Comparison of ENCODE assay signal across 36 cellular contexts in the genomic region with DNA sequence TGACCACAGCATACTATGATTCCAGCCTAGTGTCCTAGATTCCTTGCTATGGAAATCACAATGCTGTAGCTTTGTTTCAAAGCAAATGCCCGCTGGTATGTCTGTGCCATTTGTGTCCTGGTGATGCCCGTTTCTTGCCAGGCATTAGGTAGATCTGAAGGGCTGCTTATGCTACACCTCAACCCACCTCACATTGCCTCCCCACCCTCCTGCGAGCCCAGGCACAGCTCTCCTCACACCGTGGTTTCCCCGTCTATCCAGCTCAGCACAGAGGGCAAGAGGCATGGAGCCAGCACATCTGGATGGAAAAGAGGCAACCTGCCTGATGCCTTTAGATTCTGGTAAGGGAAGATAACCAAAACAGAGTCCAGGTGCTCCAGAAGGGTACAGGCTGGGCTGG.
"Had no signal": no experiment of that assay in that cellular context is flagged by ENCODE, and none has a peak within 500 bp of the region (broad histone marks: within the 10 kb centered on the region; RNA-seq: fewer than 3 reads in every experiment).

No MANE protein-coding gene starts in this region.

- H3K36me3 ChIP-seq: adrenal gland, ascending aorta, cardiac muscle cell had no signal

- H3K4me3 Mint-ChIP-seq: activated B cell treated with CpG ODN at 0.5 μM for 24 hours; activated CD4-positive, alpha-beta memory T cell treated with anti-CD3 and anti-CD28 coated beads for 36 hours; activated CD4-positive, alpha-beta T cell treated with anti-CD3 and anti-CD28 coated beads, Interleukin-2, amount 10 ng/mL, durations not matched to agents 24 days and 14 days; activated CD8-positive, alpha-beta T cell treated with anti-CD3 and anti-CD28 coated beads for 36 hours; activated naive CD8-positive, alpha-beta T cell treated with anti-CD3 and anti-CD28 coated beads for 36 hours; activated T-cell treated with anti-CD3 and anti-CD28 coated beads, Interleukin-2, amount 50 U/mL, for 4 hours; activated T-cell treated with anti-CD3 and anti-CD28 coated beads, Interleukin-2, amount 50 U/mL, for 72 hours; activated T-helper 1 cell treated with anti-CD3 and anti-CD28 coated beads, Interleukin-12 subunit alpha, Interleukin-12 subunit beta, Interleukin-2, Interleukin-4 antibody, amounts not matched to agents 30 ng/mL and 10 ng/mL and 1 ng/mL, durations not matched to agents 14 hours and 24 hours and 36 hours; activated T-helper 17 cell treated with anti-CD3 and anti-CD28 coated beads, Interleukin-2, amount 50 U/mL, for 72 hours; brain; central memory CD8-positive, alpha-beta T cell; T-helper 1 cell treated with Interleukin-12 subunit alpha and Interleukin-12 subunit beta and Interleukin-4 antibody, amounts not matched to agents 30 μg/mL and 1 μg/mL, for 36 hours; T-helper 2 cell treated with Interferon-gamma antibody and Interleukin-4, amounts not matched to agents 5 μg/mL and 100 μg/mL, for 36 hours had no signal

- H3K27me3 ChIP-seq: adrenal gland, ascending aorta, cardiac muscle cell had no signal

- H3K36me3 Mint-ChIP-seq: activated CD4-positive, alpha-beta memory T cell treated with anti-CD3 and anti-CD28 coated beads for 36 hours; activated naive CD4-positive, alpha-beta T cell treated with anti-CD3 and anti-CD28 coated beads, Interleukin-2, amount 50 U/mL, for 72 hours; activated naive CD8-positive, alpha-beta T cell treated with anti-CD3 and anti-CD28 coated beads for 36 hours; brain had no signal

- H3K4me1 ChIP-seq: adrenal gland, ascending aorta had no signal

- H3K9me3 Mint-ChIP-seq: activated B cell treated with CpG ODN at 0.5 μM for 24 hours; activated CD4-positive, alpha-beta memory T cell treated with anti-CD3 and anti-CD28 coated beads for 36 hours; activated naive CD8-positive, alpha-beta T cell treated with anti-CD3 and anti-CD28 coated beads for 36 hours; activated T-cell treated with anti-CD3 and anti-CD28 coated beads, Interleukin-2, amount 50 U/mL, for 4 hours; activated T-helper 1 cell treated with anti-CD3 and anti-CD28 coated beads, Interleukin-12 subunit alpha, Interleukin-12 subunit beta, Interleukin-2, Interleukin-4 antibody, amounts not matched to agents 30 ng/mL and 10 ng/mL and 1 ng/mL, durations not matched to agents 14 hours and 24 hours and 36 hours; activated T-helper 17 cell treated with anti-CD3 and anti-CD28 coated beads, Interleukin-2, amount 50 U/mL, for 72 hours; central memory CD8-positive, alpha-beta T cell; T-helper 1 cell treated with Interleukin-12 subunit alpha and Interleukin-12 subunit beta and Interleukin-4 antibody, amounts not matched to agents 30 μg/mL and 1 μg/mL, for 36 hours; T-helper 2 cell treated with Interferon-gamma antibody and Interleukin-4, amounts not matched to agents 5 μg/mL and 100 μg/mL, for 36 hours had no signal

- DNase-seq: activated B cell treated with CpG ODN at 0.5 μM for 24 hours; activated CD4-positive, alpha-beta memory T cell treated with anti-CD3 and anti-CD28 coated beads for 36 hours; activated CD4-positive, alpha-beta T cell treated with anti-CD3 and anti-CD28 coated beads for 4 hours; activated CD4-positive, alpha-beta T cell treated with anti-CD3 and anti-CD28 coated beads, Interleukin-2, amount 10 ng/mL, durations not matched to agents 24 days and 14 days; activated CD4-positive, alpha-beta T cell treated with anti-CD3 and anti-CD28 coated beads, Interleukin-2, amount 50 U/mL, for 1 hour; activated CD4-positive, alpha-beta T cell treated with anti-CD3 and anti-CD28 coated beads, Interleukin-2, amount 50 U/mL, for 4 hours; activated CD4-positive, CD25-positive, alpha-beta regulatory T cell treated with anti-CD3 and anti-CD28 coated beads, Interleukin-2, amount 50 U/mL, for 72 hours; activated CD8-positive, alpha-beta memory T cell treated with anti-CD3 and anti-CD28 coated beads, Interleukin-2, amount 50 U/mL, for 4 hours; activated CD8-positive, alpha-beta T cell treated with anti-CD3 and anti-CD28 coated beads for 36 hours; activated effector memory CD4-positive, alpha-beta T cell treated with anti-CD3 and anti-CD28 coated beads, Interleukin-2, amount 50 U/mL, for 16 hours; activated gamma-delta T cell treated with Interleukin-2 at 50 U/mL for 16 hours; activated naive CD4-positive, alpha-beta T cell treated with anti-CD3 and anti-CD28 coated beads, Interleukin-2, amount 50 U/mL, for 16 hours; activated naive CD4-positive, alpha-beta T cell treated with Interleukin-2 at 50 U/mL for 16 hours; activated naive CD8-positive, alpha-beta T cell treated with anti-CD3 and anti-CD28 coated beads for 36 hours; activated T-cell treated with anti-CD3 and anti-CD28 coated beads for 4 hours; activated T-cell treated with anti-CD3 and anti-CD28 coated beads, Interleukin-2, amount 50 U/mL, for 1 hour; activated T-cell treated with anti-CD3 and anti-CD28 coated beads, Interleukin-2, amount 50 U/mL, for 4 hours; activated T-cell treated with anti-CD3 and anti-CD28 coated beads, Interleukin-2, amount 50 U/mL, for 72 hours; amniotic stem cell; anterior cingulate cortex; caudate nucleus; cerebellar nuclear complex; T-helper 1 cell; T-helper 2 cell; T-helper 9 cell had no signal

- H3K27ac ChIP-seq: adrenal gland, ascending aorta, cardiac muscle cell, VCaP had no signal

- H3K4me3 ChIP-seq: adrenal gland, ascending aorta, cardiac muscle cell had no signal

- H3K9me3 ChIP-seq: adrenal gland, ascending aorta had no signal

- H3K27ac Mint-ChIP-seq: activated B cell treated with CpG ODN at 0.5 μM for 24 hours; activated CD4-positive, alpha-beta memory T cell treated with anti-CD3 and anti-CD28 coated beads for 36 hours; activated CD4-positive, alpha-beta T cell treated with anti-CD3 and anti-CD28 coated beads, Interleukin-2, amount 10 ng/mL, durations not matched to agents 24 days and 14 days; activated CD8-positive, alpha-beta T cell treated with anti-CD3 and anti-CD28 coated beads for 36 hours; activated naive CD4-positive, alpha-beta T cell treated with anti-CD3 and anti-CD28 coated beads, Interleukin-2, amount 50 U/mL, for 72 hours; activated naive CD8-positive, alpha-beta T cell treated with anti-CD3 and anti-CD28 coated beads for 36 hours; activated T-cell treated with anti-CD3 and anti-CD28 coated beads, Interleukin-2, amount 50 U/mL, for 72 hours; activated T-helper 1 cell treated with anti-CD3 and anti-CD28 coated beads, Interleukin-12 subunit alpha, Interleukin-12 subunit beta, Interleukin-2, Interleukin-4 antibody, amounts not matched to agents 30 ng/mL and 10 ng/mL and 1 ng/mL, durations not matched to agents 14 hours and 24 hours and 36 hours; activated T-helper 17 cell treated with anti-CD3 and anti-CD28 coated beads, Interleukin-2, amount 50 U/mL, for 72 hours; brain; T-helper 1 cell treated with Interleukin-12 subunit alpha and Interleukin-12 subunit beta and Interleukin-4 antibody, amounts not matched to agents 30 μg/mL and 1 μg/mL, for 36 hours; T-helper 2 cell treated with Interferon-gamma antibody and Interleukin-4, amounts not matched to agents 5 μg/mL and 100 μg/mL, for 36 hours had no signal

- H3K4me1 Mint-ChIP-seq: activated B cell treated with CpG ODN at 0.5 μM for 24 hours; activated CD4-positive, alpha-beta T cell treated with anti-CD3 and anti-CD28 coated beads, Interleukin-2, amount 10 ng/mL, durations not matched to agents 24 days and 14 days; activated naive CD8-positive, alpha-beta T cell treated with anti-CD3 and anti-CD28 coated beads for 36 hours; activated T-helper 17 cell treated with anti-CD3 and anti-CD28 coated beads, Interleukin-2, amount 50 U/mL, for 72 hours had no signal
